10 cellular contexts compared by ENCODE assay signal in genomic region chr20:45359069-45359405, GRCh38. TPM values are rescaled to one million over a fixed set of nuclear protein-coding genes. Genes with fewer than 3 reads are reported as not detected.
DNase-seq lines count a peak whose midpoint lies in the region; ATAC-seq, FAIRE-seq and TF ChIP-seq lines count a peak whose summit lies in the region.
"Had no signal": no experiment of that assay in that cellular context is flagged by ENCODE, and none has a peak within 500 bp of the region (broad histone marks: within the 10 kb centered on the region; RNA-seq: fewer than 3 reads in every experiment).

No MANE protein-coding gene starts in this region.

- H3K4me3 ChIP-seq in K562 (no peak overlapping the region), Karpas-422 (ENCODE audit: low read length) (no peak overlapping the region)

- H3K27me3 ChIP-seq in K562 (ENCODE audit: control insufficient read depth in 2 of 2, insufficient read depth in 2 of 2, low read length in 2 of 2) (no peaks in the 10 kb centered on the region), Karpas-422 (ENCODE audit: low read length) (no peaks in the 10 kb centered on the region)

- no peaks in the 10 kb centered on the region for H3K9me2 ChIP-seq in Karpas-422 (replicated peaks; ENCODE audit: insufficient read depth, low read length)

- 73% methylated on average over 7 of the region's 7 CpGs for whole genome bisulfite sequencing in K562 (ENCODE audit: insufficient coverage, low coverage, missing lambda C conversion rate)

- no peak for TF ChIP-seq EP300 in K562 (IDR thresholded peaks at IDR 0.05; ENCODE audit: low read length)

- BruUV-seq in K562 (replicated peaks; lab: Mats Ljungman, UMichigan) = no TSS peak

- H3K27ac ChIP-seq in K562 (ENCODE audit: extremely low read depth, low read depth, low read length) (no peak overlapping the region; the same call in 2 of the 3 replicates), Karpas-422 (ENCODE audit: low read length) (no peak overlapping the region)

- in situ Hi-C loops in K562 (cut with MboI) = no loop called here

- intact Hi-C loops in K562 (cut with micrococcal nuclease) = no loop called here
- intact Hi-C loops in left cardiac atrium (cut with DNase I) = loop anchor here in 1 of 2 donors (2.0 kb wide), 3 partner anchors 14 to 48 kb away; no protein-coding TSS in a partner anchor
- intact Hi-C loops in sciatic nerve (cut with DNase I) = no loop called here
- intact Hi-C loops in posterior cingulate gyrus (cut with DNase I) = no loop called here

- H3K9me1 ChIP-seq in K562 (ENCODE audit: control insufficient read depth, insufficient read depth, low read length) = no peaks in the 10 kb centered on the region

- TF ChIP-seq POLR2A in K562 (conservative IDR thresholded peaks at IDR 0.05) = no peak

- H3K4me1 ChIP-seq in K562 (replicated peaks in 1 of 2; ENCODE audit: control insufficient read depth in 2 of 2, insufficient read depth in 2 of 2, low read length in 2 of 2) (peaks cover 7 to 29% of the 10 kb centered on the region in 2 experiments), Karpas-422 (ENCODE audit: low read length) (peaks cover 10% of the 10 kb centered on the region)

- peak; percentile 65 for DNase-seq in ELR (ENCODE audit: low read depth)
- DNase-seq in K562 (ENCODE audit: extremely low read depth in 1 of 4, low spot score in 3 of 4) = no peak
- DNase-seq in left cardiac atrium = peak; percentile 70
- peak; percentile 63 for DNase-seq in sciatic nerve (ENCODE audit: low spot score)
- DNase-seq in posterior cingulate gyrus = no peak
- no peak for DNase-seq in NCI-H2107 (lab: John Stamatoyannopoulos, UW)
- no peak for DNase-seq in Karpas-422
- DNase-seq in NCI-H524 treated with DMSO at 0.1 percent for 48 hours (lab: John Stamatoyannopoulos, UW) = no peak
- DNase-seq: stimulated activated CD4-positive, alpha-beta T cell treated with anti-CD3 and anti-CD28 coated beads, Interleukin-2, amount 100 ng/mL, for 48 hours had no signal

- H3K9me3 ChIP-seq in K562 (replicated peaks; ENCODE audit: control insufficient read depth, insufficient read depth, low read depth, low read length) (no peaks in the 10 kb centered on the region), Karpas-422 (ENCODE audit: low read length) (no peaks in the 10 kb centered on the region)

- TF ChIP-seq RAD21 in K562 (CRISPR knock-in tag; conservative IDR thresholded peaks at IDR 0.05 in 1 of 2, IDR thresholded peaks at IDR 0.05 in 1 of 2) = no peak

- CTCF ChIA-PET in K562 (lab: Yijun Ruan, JAX; ENCODE audit: low intra/inter-chr PET ratio) = no interaction called here

- H4K20me1 ChIP-seq in K562 (replicated peaks; ENCODE audit: control insufficient read depth, insufficient read depth, low read length) (no peaks in the 10 kb centered on the region), Karpas-422 (ENCODE audit: insufficient read depth, low read depth, low read length) (peaks cover 3% of the 10 kb centered on the region; the same call in 1 of the 2 replicates)

- ATAC-seq in K562 = no peak
- peak; percentile 12 to 36 for ATAC-seq in left cardiac atrium
- peak; percentile 59 for ATAC-seq in sciatic nerve

- no peak for FAIRE-seq in K562 (lab: Jason Lieb, UNC)
- FAIRE-seq: endometrium had no signal

- no peak for TF ChIP-seq CTCF in K562 (IDR thresholded peaks at IDR 0.05 in 2 of 3, conservative IDR thresholded peaks at IDR 0.05 in 1 of 3; ENCODE audit: insufficient read depth in 2 of 3, low read depth in 1 of 3, low read length in 3 of 3)

- no peak overlapping the region for H3K4me2 ChIP-seq in K562 (ENCODE audit: insufficient read depth, low read length)
- H3K4me2 ChIP-seq in Karpas-422 (ENCODE audit: low read depth, low read length, poor library complexity, severe bottlenecking) = no peak overlapping the region

- POLR2A ChIA-PET in K562 (lab: Yijun Ruan, JAX) = interaction anchor here (0.6 to 3.1 kb wide), 4 partner anchors 12 to 258 kb away, joined by 3 to 14 read pairs (median 6); no protein-coding TSS in a partner anchor

- H3K79me2 ChIP-seq in K562 (ENCODE audit: control insufficient read depth, insufficient read depth, low read length) (peaks cover 8% of the 10 kb centered on the region), Karpas-422 (ENCODE audit: low read length) (no peaks in the 10 kb centered on the region)

- H2AFZ ChIP-seq in K562 (ENCODE audit: low read depth, low read length) (peak overlapping the region; percentile 96), Karpas-422 (ENCODE audit: low read length) (no peak overlapping the region)

- no peak overlapping the region for H3K9ac ChIP-seq in K562 (ENCODE audit: insufficient read depth in 1 of 2, low read depth in 2 of 2, low read length in 2 of 2)
- H3K9ac ChIP-seq in Karpas-422 (ENCODE audit: low read length) = no peak overlapping the region

- H3K36me3 ChIP-seq in K562 (ENCODE audit: control insufficient read depth, insufficient read depth, low read length) (no peaks in the 10 kb centered on the region), Karpas-422 (ENCODE audit: insufficient read depth, low read length) (no peaks in the 10 kb centered on the region)

RNA-seq across cellular contexts. Expression of gene SYS1, which starts 3.9 kb away (rescaled TPM):
- 34.4 and 53.1 TPM in 2 replicates for total RNA-seq in K562 (2011; cell fraction: chromatin; rRNA removed; ENCODE audit: low replicate concordance)
- 52.6 and 58.5 TPM in 2 replicates for total RNA-seq in K562 (2011; cell fraction: nucleolus; rRNA removed)
- total RNA-seq in K562 (2011; cell fraction: nucleoplasm; rRNA removed) = 50.7 and 61.6 TPM in 2 replicates
- total RNA-seq in K562 (2014; rRNA removed) = 11.1 and 17.5 TPM in 2 replicates
- 14.3 and 15.3 TPM in 2 replicates for total RNA-seq in K562 (2014; rRNA removed; fragmentation: Illumina TruSeq; extraction: Trizol)
- total RNA-seq in K562 (2015; rRNA removed; fragmentation: Illumina TruSeq; extraction: Trizol) = 16.4 and 17.5 TPM in 2 replicates
- total RNA-seq in K562 (2021) = 20.4 and 23.9 TPM in 2 replicates
- polyA plus RNA-seq in K562 (2011; rRNA removed) = 18.2 and 20.2 TPM in 2 replicates
- 35.0 and 82.1 TPM in 2 replicates for polyA plus RNA-seq in K562 (2011; cell fraction: cytosol; rRNA removed)
- 19.4 and 23.5 TPM in 2 replicates for polyA plus RNA-seq in K562 (2011; cell fraction: nucleus; rRNA removed)
- 13.0 and 20.4 TPM in 2 replicates for polyA plus RNA-seq in K562 (2012)
- polyA plus RNA-seq in K562 (2014; fragmentation: Illumina TruSeq; extraction: Trizol) = 14.6 and 15.7 TPM in 2 replicates
- polyA plus RNA-seq in K562 (2014; fragmentation: Nextera tagmentation; extraction: Ambion mirVana) = 10 to 100 TPM; 16.4 to 25.2 TPM
- polyA plus RNA-seq in K562 (2014; rRNA removed) = 20.4 and 23.1 TPM in 2 replicates
- 23.2 and 26.3 TPM in 2 replicates for polyA minus RNA-seq in K562 (2011; rRNA and poly(A)+ RNA removed)
- polyA minus RNA-seq in K562 (2011; cell fraction: cytosol; rRNA and poly(A)+ RNA removed) = 15.1 and 22.5 TPM in 2 replicates
- 19.5 and 28.4 TPM in 2 replicates for polyA minus RNA-seq in K562 (2011; cell fraction: nucleus; rRNA and poly(A)+ RNA removed)
- total RNA-seq in left cardiac atrium = 10 to 100 TPM; 23.4 to 24.1 TPM
- 24.0 TPM for total RNA-seq in sciatic nerve
- 18.6 and 34.5 TPM in 2 replicates for total RNA-seq in Karpas-422 (2014; rRNA removed; shearing (Covaris generic); ENCODE audit: low replicate concordance)

RNA-seq across cellular contexts. Expression of gene SDC4, which starts 10.8 kb away (rescaled TPM):
- 3.6 and 8.4 TPM in 2 replicates for total RNA-seq in K562 (2011; cell fraction: chromatin; rRNA removed; ENCODE audit: low replicate concordance)
- 8.3 and 10.0 TPM in 2 replicates for total RNA-seq in K562 (2011; cell fraction: nucleolus; rRNA removed)
- total RNA-seq in K562 (2011; cell fraction: nucleoplasm; rRNA removed) = 9.6 and 14.5 TPM in 2 replicates
- total RNA-seq in K562 (2014; rRNA removed) (6.0 and 6.9 TPM in 2 replicates), K562 (2014; rRNA removed; fragmentation: Illumina TruSeq; extraction: Trizol) (6.3 and 7.5 TPM in 2 replicates), K562 (2015; rRNA removed; fragmentation: Illumina TruSeq; extraction: Trizol) (8.9 and 9.7 TPM in 2 replicates), K562 (2021) (8.7 and 10.7 TPM in 2 replicates), left cardiac atrium (100 to 1,000 TPM in 1 of 2 donors, 10 to 100 TPM in 1; 51.4 to 152 TPM), sciatic nerve (77.7 TPM)
- polyA plus RNA-seq in K562 (2011; rRNA removed) (4.7 and 5.3 TPM in 2 replicates), K562 (2014; fragmentation: Illumina TruSeq; extraction: Trizol) (7.8 and 8.4 TPM in 2 replicates), K562 (2014; fragmentation: Nextera tagmentation; extraction: Ambion mirVana) (1 to 10 TPM; 2.1 to 4.2 TPM), K562 (2014; rRNA removed) (6.4 and 6.7 TPM in 2 replicates)
- polyA plus RNA-seq in K562 (2011; cell fraction: cytosol; rRNA removed) = 3.7 and 4.4 TPM in 2 replicates
- 2.4 and 3.4 TPM in 2 replicates for polyA plus RNA-seq in K562 (2011; cell fraction: nucleus; rRNA removed)
- polyA plus RNA-seq in K562 (2012) = 9.2 and 11.6 TPM in 2 replicates
- 9.0 and 9.1 TPM in 2 replicates for polyA minus RNA-seq in K562 (2011; rRNA and poly(A)+ RNA removed)
- polyA minus RNA-seq in K562 (2011; cell fraction: cytosol; rRNA and poly(A)+ RNA removed) = 6.7 and 7.5 TPM in 2 replicates
- 1.2 and 1.7 TPM in 2 replicates for polyA minus RNA-seq in K562 (2011; cell fraction: nucleus; rRNA and poly(A)+ RNA removed)
- not detected in 2 replicates for total RNA-seq in Karpas-422 (2014; rRNA removed; shearing (Covaris generic); ENCODE audit: low replicate concordance)

RNA-seq across cellular contexts. Expression of gene TP53TG5, which starts 19.1 kb away (rescaled TPM):
- not detected in 2 replicates for total RNA-seq in K562 (2011; cell fraction: chromatin; rRNA removed; ENCODE audit: low replicate concordance)
- 0.39 and 0.50 TPM in 2 replicates for total RNA-seq in K562 (2011; cell fraction: nucleolus; rRNA removed)
- total RNA-seq in K562 (2011; cell fraction: nucleoplasm; rRNA removed) = 0.44 TPM in 1 of 2 replicates, not detected in the other
- total RNA-seq in K562 (2014; rRNA removed) = 0.05 TPM in 1 of 2 replicates, not detected in the other
- 0.04 and 0.22 TPM in 2 replicates for total RNA-seq in K562 (2014; rRNA removed; fragmentation: Illumina TruSeq; extraction: Trizol)
- total RNA-seq in K562 (2015; rRNA removed; fragmentation: Illumina TruSeq; extraction: Trizol) = not detected in 2 replicates
- 0.20 TPM in 1 of 2 replicates, not detected in the other for total RNA-seq in K562 (2021)
- polyA plus RNA-seq in K562 (2011; rRNA removed) = not detected in 2 replicates
- 0.03 TPM in 1 of 2 replicates, not detected in the other for polyA plus RNA-seq in K562 (2011; cell fraction: cytosol; rRNA removed)
- polyA plus RNA-seq in K562 (2011; cell fraction: nucleus; rRNA removed) = 0.04 and 0.11 TPM in 2 replicates
- polyA plus RNA-seq in K562 (2012) = 0.22 and 0.31 TPM in 2 replicates
- 0.04 TPM in 1 of 2 replicates, not detected in the other for polyA plus RNA-seq in K562 (2014; fragmentation: Illumina TruSeq; extraction: Trizol)
- not detected for polyA plus RNA-seq in K562 (2014; fragmentation: Nextera tagmentation; extraction: Ambion mirVana)
- not detected in 2 replicates for polyA plus RNA-seq in K562 (2014; rRNA removed)
- 0.06 TPM in 1 of 2 replicates, not detected in the other for polyA minus RNA-seq in K562 (2011; rRNA and poly(A)+ RNA removed)
- polyA minus RNA-seq in K562 (2011; cell fraction: cytosol; rRNA and poly(A)+ RNA removed) = not detected in 2 replicates
- 0.11 and 0.67 TPM in 2 replicates for polyA minus RNA-seq in K562 (2011; cell fraction: nucleus; rRNA and poly(A)+ RNA removed)
- 1 to 10 TPM in 1 of 2 donors, under 1 TPM in 1; 0.68 to 2.0 TPM for total RNA-seq in left cardiac atrium
- total RNA-seq in sciatic nerve = not detected
- not detected in 2 replicates for total RNA-seq in Karpas-422 (2014; rRNA removed; shearing (Covaris generic); ENCODE audit: low replicate concordance)

RNA-seq across cellular contexts. Expression of gene DBNDD2, which starts 49.1 kb away (rescaled TPM):
- total RNA-seq in K562 (2011; cell fraction: chromatin; rRNA removed; ENCODE audit: low replicate concordance) = 7.3 and 11.0 TPM in 2 replicates
- total RNA-seq in K562 (2011; cell fraction: nucleolus; rRNA removed) = 11.7 and 13.3 TPM in 2 replicates
- 9.9 and 11.7 TPM in 2 replicates for total RNA-seq in K562 (2011; cell fraction: nucleoplasm; rRNA removed)
- total RNA-seq in K562 (2014; rRNA removed) (12.8 and 17.7 TPM in 2 replicates), K562 (2014; rRNA removed; fragmentation: Illumina TruSeq; extraction: Trizol) (31.6 and 33.8 TPM in 2 replicates), K562 (2015; rRNA removed; fragmentation: Illumina TruSeq; extraction: Trizol) (32.4 and 35.8 TPM in 2 replicates), K562 (2021) (36.9 and 43.4 TPM in 2 replicates), left cardiac atrium (100 to 1,000 TPM; 177 to 200 TPM), sciatic nerve (49.0 TPM)
- polyA plus RNA-seq in K562 (2011; rRNA removed) (51.6 and 64.0 TPM in 2 replicates), K562 (2014; fragmentation: Illumina TruSeq; extraction: Trizol) (49.7 and 53.9 TPM in 2 replicates), K562 (2014; fragmentation: Nextera tagmentation; extraction: Ambion mirVana) (10 to 100 TPM; 15.2 to 20.3 TPM), K562 (2014; rRNA removed) (62.3 and 62.5 TPM in 2 replicates)
- polyA plus RNA-seq in K562 (2011; cell fraction: cytosol; rRNA removed) = 71.4 and 85.4 TPM in 2 replicates
- 36.6 and 45.8 TPM in 2 replicates for polyA plus RNA-seq in K562 (2011; cell fraction: nucleus; rRNA removed)
- 37.1 and 77.0 TPM in 2 replicates for polyA plus RNA-seq in K562 (2012)
- polyA minus RNA-seq in K562 (2011; rRNA and poly(A)+ RNA removed) = 22.7 and 35.5 TPM in 2 replicates
- 13.6 and 15.1 TPM in 2 replicates for polyA minus RNA-seq in K562 (2011; cell fraction: cytosol; rRNA and poly(A)+ RNA removed)
- 10.0 and 11.1 TPM in 2 replicates for polyA minus RNA-seq in K562 (2011; cell fraction: nucleus; rRNA and poly(A)+ RNA removed)
- total RNA-seq in Karpas-422 (2014; rRNA removed; shearing (Covaris generic); ENCODE audit: low replicate concordance) = 0.22 TPM in 1 of 2 replicates, not detected in the other

RNA-seq across cellular contexts. Expression of gene MATN4, which starts 50.9 kb away (rescaled TPM):
- not detected in 2 replicates for total RNA-seq in K562 (2011; cell fraction: chromatin; rRNA removed; ENCODE audit: low replicate concordance)
- total RNA-seq in K562 (2011; cell fraction: nucleolus; rRNA removed) = not detected in 2 replicates
- total RNA-seq in K562 (2011; cell fraction: nucleoplasm; rRNA removed) = not detected in 2 replicates
- total RNA-seq in K562 (2014; rRNA removed) = 0.09 and 0.24 TPM in 2 replicates
- total RNA-seq in K562 (2014; rRNA removed; fragmentation: Illumina TruSeq; extraction: Trizol) = not detected in 2 replicates
- not detected in 2 replicates for total RNA-seq in K562 (2015; rRNA removed; fragmentation: Illumina TruSeq; extraction: Trizol)
- total RNA-seq in K562 (2021) = 0.13 TPM in 1 of 2 replicates, not detected in the other
- polyA plus RNA-seq in K562 (2011; rRNA removed) = not detected in 2 replicates
- 0.15 TPM in 1 of 2 replicates, not detected in the other for polyA plus RNA-seq in K562 (2011; cell fraction: cytosol; rRNA removed)
- polyA plus RNA-seq in K562 (2011; cell fraction: nucleus; rRNA removed) = 0.08 TPM in 1 of 2 replicates, not detected in the other
- 0.04 TPM in 1 of 2 replicates, not detected in the other for polyA plus RNA-seq in K562 (2012)
- not detected in 2 replicates for polyA plus RNA-seq in K562 (2014; fragmentation: Illumina TruSeq; extraction: Trizol)
- not detected for polyA plus RNA-seq in K562 (2014; fragmentation: Nextera tagmentation; extraction: Ambion mirVana)
- polyA plus RNA-seq in K562 (2014; rRNA removed) = 0.20 TPM in 1 of 2 replicates, not detected in the other
- not detected in 2 replicates for polyA minus RNA-seq in K562 (2011; rRNA and poly(A)+ RNA removed)
- polyA minus RNA-seq in K562 (2011; cell fraction: cytosol; rRNA and poly(A)+ RNA removed) = not detected in 2 replicates
- polyA minus RNA-seq in K562 (2011; cell fraction: nucleus; rRNA and poly(A)+ RNA removed) = not detected in 2 replicates
- total RNA-seq in left cardiac atrium = not detected
- 0.22 TPM for total RNA-seq in sciatic nerve
- total RNA-seq in Karpas-422 (2014; rRNA removed; shearing (Covaris generic); ENCODE audit: low replicate concordance) = not detected in 2 replicates

Comparison
In these comparisons a context has a peak if more than half of its experiments do, and no peak if none do; other contexts are left out.
1. DNase-seq: peak in ELR (single experiment), left cardiac atrium (single experiment) and sciatic nerve (single experiment); none in K562 (0 of 4), posterior cingulate gyrus (0 of 10), NCI-H2107 (single experiment), Karpas-422 (single experiment) and NCI-H524 treated with DMSO at 0.1 percent for 48 hours (single experiment).